ENCODE assay signal across 11 cellular contexts in genomic region chr16:91484-91883, GRCh38. TPM values are rescaled to one million over a fixed set of nuclear protein-coding genes. Genes with fewer than 3 reads are reported as not detected.
DNase-seq lines count a peak whose midpoint lies in the region; ATAC-seq and TF ChIP-seq lines count a peak whose summit lies in the region.
"Had no signal": no experiment of that assay in that cellular context is flagged by ENCODE, and none has a peak within 500 bp of the region (broad histone marks: within the 10 kb centered on the region; RNA-seq: fewer than 3 reads in every experiment).

No MANE protein-coding gene starts in this region.

- peak in 1 of 2 donors; percentile 26 for TF ChIP-seq POLR2A in adrenal gland (IDR thresholded peaks at IDR 0.05)
- no peak for TF ChIP-seq POLR2A in stomach (IDR thresholded peaks at IDR 0.05)

- TF ChIP-seq CTCF in adrenal gland (IDR thresholded peaks at IDR 0.05) (no peak), stomach (IDR thresholded peaks at IDR 0.05) (no peak)

- H3K27me3 ChIP-seq in adrenal gland (no peaks in the 10 kb centered on the region), stomach (no peaks in the 10 kb centered on the region)

- H3K4me3 ChIP-seq in adrenal gland (no peak overlapping the region), stomach (no peak overlapping the region)
- H3K4me3 ChIP-seq: HAP-1 had no signal

- H3K36me3 ChIP-seq in adrenal gland (replicated peaks in 1 of 2) (peaks cover 0 to 34% of the 10 kb centered on the region in 2 donors), stomach (peaks cover 28 to 55% (median 53%) of the 10 kb centered on the region in 4 donors)

- TF ChIP-seq EP300 in stomach (IDR thresholded peaks at IDR 0.05): no peak

- H3K4me1 ChIP-seq in adrenal gland (replicated peaks in 1 of 2) (peaks cover 0 to 7% of the 10 kb centered on the region in 2 donors), stomach (peaks cover 0 to 14% (median 5%) of the 10 kb centered on the region in 4 donors)
- H3K4me1 ChIP-seq: HAP-1 had no signal

- ATAC-seq in left ventricle myocardium superior (peak; percentile 84), HG02610 (IDR thresholded peaks at IDR 0.05; ENCODE audit: unreplicated experiment) (no peak)

- no peaks in the 10 kb centered on the region for H3K9me3 ChIP-seq in adrenal gland (replicated peaks in 1 of 3)
- no peaks in the 10 kb centered on the region for H3K9me3 ChIP-seq in stomach
- H3K9me3 ChIP-seq: HAP-1 had no signal

- intact Hi-C loops in adrenal gland (cut with DNase I): no loop called here
- intact Hi-C loops in left ventricle myocardium superior (cut with micrococcal nuclease): no loop called here
- intact Hi-C loops in stomach (cut with DNase I; ENCODE audit: low total_unique reads): no loop called here

- H3K27ac ChIP-seq in adrenal gland (peak overlapping the region in 2 of 5 donors; percentile 5 to 20), stomach (peak overlapping the region in 1 of 5 donors; percentile 35)
- H3K27ac ChIP-seq: epithelial cell of prostate had no signal

- 25 to 59% (median 35%) methylated on average over 7 to 9 of the region's 9 CpGs for WGBS in adrenal gland, 4 donors
- WGBS in stomach, 5 donors: 29 to 47% (median 35%) methylated on average over 9 of the region's 9 CpGs

- DNase-seq in NCI-H187 (lab: John Stamatoyannopoulos, UW): peak; percentile 44 to 76
- peak in 6 of 7 donors; percentile 67 to 80 (median 76) for DNase-seq in adrenal gland
- peak; percentile 63 for DNase-seq in left ventricle myocardium superior
- peak; percentile 48 for DNase-seq in stomach
- DNase-seq in NCI-H748 treated with DMSO at 0.1 percent for 48 hours (lab: John Stamatoyannopoulos, UW): no peak
- no peak for DNase-seq in CD1c-positive myeloid dendritic cell (ENCODE audit: extremely low spot score)
- DNase-seq in stimulated activated CD4-positive, alpha-beta T cell treated with anti-CD3 and anti-CD28 coated beads, Interleukin-2, amount 100 ng/mL, for 24 hours: no peak
- DNase-seq: activated CD4-positive, alpha-beta T cell treated with anti-CD3 and anti-CD28 coated beads, Interleukin-2, amount 50 U/mL, for 1 hour had no signal

RNA-seq across cellular contexts. Expression of gene MPG, which starts 13.5 kb away (rescaled TPM):
- total RNA-seq in adrenal gland (100 to 1,000 TPM in 4 of 8 donors, 10 to 100 TPM in 4; 60.9 to 207 (median 91.3) TPM), left ventricle myocardium superior (31.2 TPM), stomach (100 to 1,000 TPM in 1 of 5 donors, 10 to 100 TPM in 4; 33.3 to 102 (median 76.2) TPM)
- polyA plus RNA-seq in adrenal gland (100 to 1,000 TPM in 2 of 3 donors, 1 to 10 TPM in 1; 5.0 to 148 (median 129) TPM), stomach (100 to 1,000 TPM in 2 of 3 donors, 10 to 100 TPM in 1; 90.6 to 112 (median 112) TPM)

RNA-seq across cellular contexts. Expression of gene RHBDF1, which starts 19.1 kb away (rescaled TPM):
- 10 to 100 TPM in 1 of 8 donors, 1 to 10 TPM in 7; 3.7 to 10.2 (median 7.6) TPM for total RNA-seq in adrenal gland
- polyA plus RNA-seq in adrenal gland: 10 to 100 TPM in 2 of 3 donors, 1 to 10 TPM in 1; 2.3 to 55.7 (median 47.1) TPM
- total RNA-seq in left ventricle myocardium superior: 20.0 TPM
- 100 to 1,000 TPM in 1 of 5 donors, 10 to 100 TPM in 4; 13.4 to 185 (median 30.4) TPM for total RNA-seq in stomach
- polyA plus RNA-seq in stomach: 10 to 100 TPM; 10.2 to 38.3 (median 15.3) TPM

RNA-seq across cellular contexts. Expression of gene SNRNP25, which starts 37.9 kb away (rescaled TPM):
- total RNA-seq in adrenal gland (10 to 100 TPM; 22.6 to 35.5 (median 27.9) TPM), left ventricle myocardium superior (72.8 TPM), stomach (10 to 100 TPM in 3 of 5 donors, 1 to 10 TPM in 2; 2.3 to 22.9 (median 11.9) TPM)
- polyA plus RNA-seq in adrenal gland (10 to 100 TPM; 35.3 to 51.1 (median 40.2) TPM), stomach (10 to 100 TPM; 30.2 to 40.2 (median 34.4) TPM)

RNA-seq across cellular contexts. Expression of gene POLR3K, which starts 38.1 kb away (rescaled TPM):
- total RNA-seq in adrenal gland: 10 to 100 TPM in 4 of 8 donors, 1 to 10 TPM in 4; 3.6 to 21.4 (median 9.0) TPM
- polyA plus RNA-seq in adrenal gland: 10 to 100 TPM in 1 of 3 donors, 1 to 10 TPM in 2; 6.1 to 15.1 (median 8.4) TPM
- total RNA-seq in left ventricle myocardium superior: 12.9 TPM
- 1 to 10 TPM in 3 of 5 donors, not detected in 2; 2.2 to 5.5 (median 3.6) TPM for total RNA-seq in stomach
- polyA plus RNA-seq in stomach: 10 to 100 TPM; 10.7 to 13.3 (median 10.9) TPM

RNA-seq across cellular contexts. Expression of gene NPRL3, which starts 47.0 kb away (rescaled TPM):
- total RNA-seq in adrenal gland (10 to 100 TPM; 16.6 to 46.2 (median 34.0) TPM), left ventricle myocardium superior (21.7 TPM), stomach (10 to 100 TPM in 3 of 5 donors, 1 to 10 TPM in 1, under 1 TPM in 1; 0.58 to 73.9 (median 22.3) TPM)
- polyA plus RNA-seq in adrenal gland (10 to 100 TPM; 22.3 to 45.8 (median 29.1) TPM), stomach (10 to 100 TPM; 12.4 to 14.1 (median 13.3) TPM)

Comparison
In these comparisons a context has a peak if more than half of its experiments do, and no peak if none do; other contexts are left out.
1. DNase-seq: peak in NCI-H187 (2 of 2), adrenal gland (6 of 7), left ventricle myocardium superior (single experiment) and stomach (single experiment); none in NCI-H748 treated with DMSO at 0.1 percent for 48 hours (single experiment), CD1c-positive myeloid dendritic cell (single experiment) and stimulated activated CD4-positive, alpha-beta T cell treated with anti-CD3 and anti-CD28 coated beads, Interleukin-2, amount 100 ng/mL, for 24 hours (0 of 2).